ENCODE assay signal across 27 cellular contexts in genomic region chr19:5191091-5191490, GRCh38.
DNase-seq lines count a peak whose midpoint lies in the region; ATAC-seq, FAIRE-seq and TF ChIP-seq lines count a peak whose summit lies in the region.
"Had no signal": no experiment of that assay in that cellular context is flagged by ENCODE, and none has a peak within 500 bp of the region (broad histone marks: within the 10 kb centered on the region; RNA-seq: fewer than 3 reads in every experiment).

No MANE protein-coding gene starts in this region.

- H3K27ac ChIP-seq in astrocyte (ENCODE audit: low read depth, low read length) (no peak overlapping the region), neuronal stem cell (replicated peaks; ENCODE audit: low read length) (no peak overlapping the region)
- H3K27ac ChIP-seq: BLaER1 treated with 17β-estradiol and CSF1 and Interleukin-3, amounts not matched to agents 10 nM and 100 nM; skin epidermis; stomach; thyroid gland; WERI-Rb-1 had no signal

- peaks cover 11% of the 10 kb centered on the region for H3K4me1 Mint-ChIP-seq in astrocyte (ENCODE audit: low read depth, unreplicated experiment)
- peaks cover 18% of the 10 kb centered on the region for H3K4me1 Mint-ChIP-seq in HFFc6 (ENCODE audit: low read depth)
- no peaks in the 10 kb centered on the region for H3K4me1 Mint-ChIP-seq in activated T-cell treated with anti-CD3 and anti-CD28 coated beads, Interleukin-2, amount 50 U/mL, for 72 hours (ENCODE audit: low read depth)

- peak overlapping the region; percentile 56 for H2BK120ac ChIP-seq in neuronal stem cell (ENCODE audit: low read depth, low read length)

- ATAC-seq in activated T-cell treated with anti-CD3 and anti-CD28 coated beads, Interleukin-2, amount 50 U/mL, for 72 hours (replicated peaks in 1 of 2), result no peak
- ATAC-seq: GM23338; naive thymus-derived CD8-positive, alpha-beta T cell; SK-N-SH treated with all-trans-retinoic acid at 6 μM for 48 hours had no signal

- no peak overlapping the region for H3K27ac Mint-ChIP-seq in astrocyte (ENCODE audit: unreplicated experiment)
- no peak overlapping the region for H3K27ac Mint-ChIP-seq in HFFc6
- H3K27ac Mint-ChIP-seq in activated T-cell treated with anti-CD3 and anti-CD28 coated beads, Interleukin-2, amount 50 U/mL, for 72 hours, result no peak overlapping the region
- H3K27ac Mint-ChIP-seq: activated T-cell treated with anti-CD3 and anti-CD28 coated beads, Interleukin-2, amount 50 U/mL, for 24 hours; naive thymus-derived CD8-positive, alpha-beta T cell had no signal

- TF ChIP-seq CTCF in astrocyte (IDR thresholded peaks at IDR 0.05; ENCODE audit: insufficient read depth, low read depth, low read length), result no peak
- no peak for TF ChIP-seq CTCF in HFFc6 (IDR thresholded peaks at IDR 0.05)

- no peak overlapping the region for H3K23ac ChIP-seq in neuronal stem cell (ENCODE audit: low read depth, low read length, poor library complexity)

- no peak overlapping the region for H3K4me3 Mint-ChIP-seq in astrocyte (ENCODE audit: unreplicated experiment)
- H3K4me3 Mint-ChIP-seq in HFFc6, result no peak overlapping the region
- no peak overlapping the region for H3K4me3 Mint-ChIP-seq in activated T-cell treated with anti-CD3 and anti-CD28 coated beads, Interleukin-2, amount 50 U/mL, for 72 hours
- H3K4me3 Mint-ChIP-seq: activated T-cell treated with anti-CD3 and anti-CD28 coated beads, Interleukin-2, amount 50 U/mL, for 24 hours; GM23338; naive thymus-derived CD8-positive, alpha-beta T cell had no signal

- no peak overlapping the region for H3K18ac ChIP-seq in neuronal stem cell (ENCODE audit: low read length)

- no peak overlapping the region for H4K8ac ChIP-seq in neuronal stem cell (ENCODE audit: low read depth, low read length)

- H3K4ac ChIP-seq in neuronal stem cell (ENCODE audit: low read length), result no peak overlapping the region

- H2BK15ac ChIP-seq in neuronal stem cell (ENCODE audit: low read length), result no peak overlapping the region

- H3K36me3 Mint-ChIP-seq in astrocyte (ENCODE audit: low read depth, unreplicated experiment), result peaks cover 7% of the 10 kb centered on the region
- no peaks in the 10 kb centered on the region for H3K36me3 Mint-ChIP-seq in HFFc6 (ENCODE audit: low read depth)
- no peaks in the 10 kb centered on the region for H3K36me3 Mint-ChIP-seq in activated T-cell treated with anti-CD3 and anti-CD28 coated beads, Interleukin-2, amount 50 U/mL, for 72 hours (ENCODE audit: insufficient read depth in 2 of 2)
- H3K36me3 Mint-ChIP-seq: naive thymus-derived CD8-positive, alpha-beta T cell had no signal

- no peak overlapping the region for H4K91ac ChIP-seq in neuronal stem cell (ENCODE audit: low read depth, low read length, poor library complexity)

- DNase-seq in EL, result peak; percentile 67
- peak; percentile 31 for DNase-seq in OCI-M1 (lab: John Stamatoyannopoulos, UW)
- peak; percentile 40 for DNase-seq in astrocyte (ENCODE audit: low read depth)
- no peak for DNase-seq in neuronal stem cell (ENCODE audit: low spot score)
- DNase-seq in NCI-H748 (lab: John Stamatoyannopoulos, UW; ENCODE audit: unreplicated experiment), result no peak
- DNase-seq in HFFc6, result no peak
- DNase-seq in activated T-cell treated with anti-CD3 and anti-CD28 coated beads, Interleukin-2, amount 50 U/mL, for 72 hours, result no peak
- DNase-seq: activated CD4-positive, alpha-beta T cell treated with anti-CD3 and anti-CD28 coated beads for 48 hours; activated naive CD4-positive, alpha-beta T cell; activated T-cell treated with anti-CD3 and anti-CD28 coated beads, Interleukin-2, amount 50 U/mL, for 24 hours; COR-L47; DND-41; IMR-90; MG63; midbrain; naive thymus-derived CD8-positive, alpha-beta T cell; NCI-H1436 treated with DMSO at 0.1 percent for 48 hours; NCI-H774; stomach; thyroid gland; WERI-Rb-1 had no signal

- FAIRE-seq in astrocyte (lab: Jason Lieb, UNC), result no peak
- FAIRE-seq: endothelial cell of umbilical vein, GM12891 had no signal

- H3K79me2 ChIP-seq in astrocyte (ENCODE audit: insufficient read depth, low read length), result no peaks in the 10 kb centered on the region

- H2AFZ ChIP-seq in astrocyte (ENCODE audit: low read depth, low read length) (no peak overlapping the region), neuronal stem cell (ENCODE audit: low read length) (no peak overlapping the region)
- H2AFZ ChIP-seq: GM23338 had no signal

- H3K27me3 Mint-ChIP-seq in astrocyte (ENCODE audit: low read depth, unreplicated experiment), result peaks cover 3% of the 10 kb centered on the region
- no peaks in the 10 kb centered on the region; the same call in 1 of the 2 replicates for H3K27me3 Mint-ChIP-seq in HFFc6 (ENCODE audit: insufficient read depth)
- no peaks in the 10 kb centered on the region for H3K27me3 Mint-ChIP-seq in activated T-cell treated with anti-CD3 and anti-CD28 coated beads, Interleukin-2, amount 50 U/mL, for 72 hours (ENCODE audit: low read depth)

- H3K9me3 Mint-ChIP-seq in astrocyte (ENCODE audit: unreplicated experiment), result peaks cover 6% of the 10 kb centered on the region
- no peaks in the 10 kb centered on the region for H3K9me3 Mint-ChIP-seq in HFFc6
- H3K9me3 Mint-ChIP-seq in activated T-cell treated with anti-CD3 and anti-CD28 coated beads, Interleukin-2, amount 50 U/mL, for 72 hours, result no peaks in the 10 kb centered on the region
- H3K9me3 Mint-ChIP-seq: naive thymus-derived CD8-positive, alpha-beta T cell had no signal

- H3K4me2 ChIP-seq in astrocyte (ENCODE audit: low read length), result no peak overlapping the region
- no peak overlapping the region for H3K4me2 ChIP-seq in neuronal stem cell (ENCODE audit: insufficient read depth, low read length, poor library complexity, severe bottlenecking)
- H3K4me2 ChIP-seq: BLaER1 treated with 17β-estradiol and CSF1 and Interleukin-3, amounts not matched to agents 10 nM and 100 nM; GM23338 had no signal

- no peak overlapping the region for H3K4me3 ChIP-seq in astrocyte (ENCODE audit: insufficient read depth, low read depth, low read length)
- no peak overlapping the region for H3K4me3 ChIP-seq in neuronal stem cell (ENCODE audit: low read length in 2 of 2)
- H3K4me3 ChIP-seq: BLaER1 treated with 17β-estradiol and CSF1 and Interleukin-3, amounts not matched to agents 10 nM and 100 nM; GM23338; MG63; skin epidermis; stomach; thyroid gland had no signal

- no peaks in the 10 kb centered on the region for H3K79me1 ChIP-seq in neuronal stem cell (ENCODE audit: low read depth, low read length)

- no peak overlapping the region for H2AK5ac ChIP-seq in neuronal stem cell (ENCODE audit: low read depth, low read length)

- WGBS in neuronal stem cell (ENCODE audit: extremely low coverage in 2 of 2, insufficient read length in 2 of 2, insufficient replicate concordance in 1 of 2), 2 donors, result no CpG with 5 or more reads among the region's 5 CpGs

- H3K4me1 ChIP-seq in astrocyte (ENCODE audit: insufficient read depth, low read length) (no peaks in the 10 kb centered on the region), neuronal stem cell (ENCODE audit: control insufficient read depth in 2 of 2, insufficient read depth in 1 of 2, low read depth in 1 of 2, low read length in 2 of 2) (peaks cover 15 to 19% of the 10 kb centered on the region in 2 donors)
- H3K4me1 ChIP-seq: stomach had no signal

- H3K9me3 ChIP-seq in astrocyte (ENCODE audit: insufficient read depth, low read depth, low read length), result no peaks in the 10 kb centered on the region
- peaks cover 0 to 4% of the 10 kb centered on the region in 2 donors for H3K9me3 ChIP-seq in neuronal stem cell (replicated peaks in 1 of 2; ENCODE audit: control insufficient read depth in 2 of 2, insufficient read depth in 1 of 2, low read depth in 1 of 2, low read length in 2 of 2)
- H3K9me3 ChIP-seq: MG63, stomach, thyroid gland had no signal

- H3K9ac ChIP-seq in astrocyte (ENCODE audit: low read length) (no peak overlapping the region), neuronal stem cell (ENCODE audit: low read depth, low read length, poor library complexity) (no peak overlapping the region)
- H3K9ac ChIP-seq: BLaER1 treated with 17β-estradiol and CSF1 and Interleukin-3, amounts not matched to agents 10 nM and 100 nM had no signal

- H2BK5ac ChIP-seq in neuronal stem cell (ENCODE audit: low read length), result no peak overlapping the region

- H3K27me3 ChIP-seq in astrocyte (ENCODE audit: insufficient read depth, low read length) (no peaks in the 10 kb centered on the region), neuronal stem cell (ENCODE audit: control insufficient read depth in 3 of 3, insufficient read depth in 3 of 3, low read depth in 1 of 3, low read length in 3 of 3) (no peaks in the 10 kb centered on the region)
- H3K27me3 ChIP-seq: BLaER1 treated with 17β-estradiol and CSF1 and Interleukin-3, amounts not matched to agents 10 nM and 100 nM; MG63; stomach; thyroid gland had no signal

- no peaks in the 10 kb centered on the region for H3K36me3 ChIP-seq in astrocyte (ENCODE audit: insufficient read depth, low read length)
- H3K36me3 ChIP-seq in neuronal stem cell (replicated peaks in 1 of 2; ENCODE audit: control insufficient read depth in 2 of 2, insufficient read depth in 2 of 2, low read length in 2 of 2), result no peaks in the 10 kb centered on the region
- H3K36me3 ChIP-seq: BLaER1 treated with 17β-estradiol and CSF1 and Interleukin-3, amounts not matched to agents 10 nM and 100 nM; MG63; stomach; thyroid gland; WERI-Rb-1 had no signal

- no peak overlapping the region for H2BK12ac ChIP-seq in neuronal stem cell (ENCODE audit: low read length)

- no peak overlapping the region for H3K14ac ChIP-seq in neuronal stem cell (ENCODE audit: low read length)

- H4K20me1 ChIP-seq in astrocyte (ENCODE audit: insufficient read depth, low read length), result no peaks in the 10 kb centered on the region
- H4K20me1 ChIP-seq: BLaER1 treated with 17β-estradiol and CSF1 and Interleukin-3, amounts not matched to agents 10 nM and 100 nM had no signal

Comparison
In these comparisons a context has a peak if more than half of its experiments do, and no peak if none do; other contexts are left out.
1. DNase-seq: peak in EL (single experiment), OCI-M1 (single experiment) and astrocyte (single experiment); none in neuronal stem cell (single experiment), NCI-H748 (single experiment), HFFc6 (single experiment) and activated T-cell treated with anti-CD3 and anti-CD28 coated beads, Interleukin-2, amount 50 U/mL, for 72 hours (0 of 2).